Comparison of ENCODE assay signal across 1 cellular context in the genomic region with DNA sequence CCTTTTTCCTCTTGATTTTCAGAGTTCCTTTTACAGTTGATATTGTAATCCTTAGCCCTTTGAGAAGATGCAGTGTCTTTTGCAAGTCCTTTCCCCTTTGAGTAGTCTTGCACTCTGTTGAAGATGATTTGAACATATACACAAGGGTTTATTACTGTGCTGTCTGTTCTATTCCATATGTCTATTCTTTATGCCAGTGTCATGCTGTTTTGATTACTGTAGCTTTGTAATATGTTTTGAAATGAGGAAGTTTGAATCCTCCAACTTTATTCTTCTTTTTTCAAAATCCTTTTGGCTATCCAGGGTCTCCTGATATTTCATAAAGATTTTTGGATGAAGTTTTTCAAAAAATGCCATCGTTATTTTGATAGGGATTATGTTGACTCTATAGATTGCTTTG.
TF ChIP-seq lines count a peak whose summit lies in the region.

No MANE protein-coding gene starts in this region.

TF ChIP-seq in K562, 482 proteins besides CTCF, POLR2A, EP300 and RAD21 (continued from another document):
- TF ChIP-seq, protein P1, sequence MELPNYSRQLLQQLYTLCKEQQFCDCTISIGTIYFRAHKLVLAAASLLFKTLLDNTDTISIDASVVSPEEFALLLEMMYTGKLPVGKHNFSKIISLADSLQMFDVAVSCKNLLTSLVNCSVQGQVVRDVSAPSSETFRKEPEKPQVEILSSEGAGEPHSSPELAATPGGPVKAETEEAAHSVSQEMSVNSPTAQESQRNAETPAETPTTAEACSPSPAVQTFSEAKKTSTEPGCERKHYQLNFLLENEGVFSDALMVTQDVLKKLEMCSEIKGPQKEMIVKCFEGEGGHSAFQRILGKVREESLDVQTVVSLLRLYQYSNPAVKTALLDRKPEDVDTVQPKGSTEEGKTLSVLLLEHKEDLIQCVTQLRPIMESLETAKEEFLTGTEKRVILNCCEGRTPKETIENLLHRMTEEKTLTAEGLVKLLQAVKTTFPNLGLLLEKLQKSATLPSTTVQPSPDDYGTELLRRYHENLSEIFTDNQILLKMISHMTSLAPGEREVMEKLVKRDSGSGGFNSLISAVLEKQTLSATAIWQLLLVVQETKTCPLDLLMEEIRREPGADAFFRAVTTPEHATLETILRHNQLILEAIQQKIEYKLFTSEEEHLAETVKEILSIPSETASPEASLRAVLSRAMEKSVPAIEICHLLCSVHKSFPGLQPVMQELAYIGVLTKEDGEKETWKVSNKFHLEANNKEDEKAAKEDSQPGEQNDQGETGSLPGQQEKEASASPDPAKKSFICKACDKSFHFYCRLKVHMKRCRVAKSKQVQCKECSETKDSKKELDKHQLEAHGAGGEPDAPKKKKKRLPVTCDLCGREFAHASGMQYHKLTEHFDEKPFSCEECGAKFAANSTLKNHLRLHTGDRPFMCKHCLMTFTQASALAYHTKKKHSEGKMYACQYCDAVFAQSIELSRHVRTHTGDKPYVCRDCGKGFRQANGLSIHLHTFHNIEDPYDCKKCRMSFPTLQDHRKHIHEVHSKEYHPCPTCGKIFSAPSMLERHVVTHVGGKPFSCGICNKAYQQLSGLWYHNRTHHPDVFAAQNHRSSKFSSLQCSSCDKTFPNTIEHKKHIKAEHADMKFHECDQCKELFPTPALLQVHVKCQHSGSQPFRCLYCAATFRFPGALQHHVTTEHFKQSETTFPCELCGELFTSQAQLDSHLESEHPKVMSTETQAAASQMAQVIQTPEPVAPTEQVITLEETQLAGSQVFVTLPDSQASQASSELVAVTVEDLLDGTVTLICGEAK (IDR thresholded peaks at IDR 0.05), result peak; percentile 67; the same call in 1 of the 2 replicates
- TF ChIP-seq, protein P1 (CRISPR knock-in tag; IDR thresholded peaks at IDR 0.05), result no peak
- TF ChIP-seq ZBTB43 (CRISPR knock-in tag; IDR thresholded peaks at IDR 0.05), result no peak
- TF ChIP-seq ETV1 (tag; conservative IDR thresholded peaks at IDR 0.05; ENCODE audit: low read depth), result no peak
